Comparison of ENCODE assay signal across 2 cellular contexts in the genomic region with DNA sequence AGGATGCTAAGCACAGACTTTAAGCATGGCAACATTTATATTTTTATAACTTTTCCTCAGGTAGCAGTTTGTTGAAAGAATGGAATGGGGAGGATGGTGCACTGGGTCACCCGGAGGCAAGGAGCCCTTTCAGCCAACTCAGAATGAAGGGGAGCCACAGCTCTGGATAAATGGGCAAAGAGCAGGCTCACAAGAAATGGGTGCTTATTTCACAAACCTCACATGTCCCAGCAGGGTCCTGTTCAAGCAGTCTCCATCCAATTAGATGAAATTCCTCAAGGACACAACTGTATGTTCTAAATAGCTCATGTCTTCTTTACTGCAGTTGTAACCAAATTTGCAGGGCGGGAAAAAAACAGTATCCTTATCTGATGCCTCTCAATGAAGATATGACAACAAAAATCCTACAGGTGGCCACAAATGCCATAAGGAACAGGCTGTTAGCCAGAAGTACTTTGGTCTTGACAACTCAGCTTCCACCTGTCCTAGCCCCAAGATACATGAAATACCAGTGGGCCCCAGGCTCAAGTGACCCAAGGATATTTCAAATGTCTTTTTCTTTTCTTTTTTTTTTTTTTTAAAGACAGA.
TF ChIP-seq lines count a peak whose summit lies in the region.

No MANE protein-coding gene starts in this region.

TF ChIP-seq in K562, 482 proteins besides CTCF, POLR2A, EP300 and RAD21:
- TF ChIP-seq RBM34 (IDR thresholded peaks at IDR 0.05; ENCODE audit: borderline replicate concordance, insufficient read depth, low read length) (0 out of 2 replicates have a peak, but pooled peaks have one; percentile 18), SNIP1 (IDR thresholded peaks at IDR 0.05; ENCODE audit: low read depth) (no peak)
- TF ChIP-seq, protein P1, sequence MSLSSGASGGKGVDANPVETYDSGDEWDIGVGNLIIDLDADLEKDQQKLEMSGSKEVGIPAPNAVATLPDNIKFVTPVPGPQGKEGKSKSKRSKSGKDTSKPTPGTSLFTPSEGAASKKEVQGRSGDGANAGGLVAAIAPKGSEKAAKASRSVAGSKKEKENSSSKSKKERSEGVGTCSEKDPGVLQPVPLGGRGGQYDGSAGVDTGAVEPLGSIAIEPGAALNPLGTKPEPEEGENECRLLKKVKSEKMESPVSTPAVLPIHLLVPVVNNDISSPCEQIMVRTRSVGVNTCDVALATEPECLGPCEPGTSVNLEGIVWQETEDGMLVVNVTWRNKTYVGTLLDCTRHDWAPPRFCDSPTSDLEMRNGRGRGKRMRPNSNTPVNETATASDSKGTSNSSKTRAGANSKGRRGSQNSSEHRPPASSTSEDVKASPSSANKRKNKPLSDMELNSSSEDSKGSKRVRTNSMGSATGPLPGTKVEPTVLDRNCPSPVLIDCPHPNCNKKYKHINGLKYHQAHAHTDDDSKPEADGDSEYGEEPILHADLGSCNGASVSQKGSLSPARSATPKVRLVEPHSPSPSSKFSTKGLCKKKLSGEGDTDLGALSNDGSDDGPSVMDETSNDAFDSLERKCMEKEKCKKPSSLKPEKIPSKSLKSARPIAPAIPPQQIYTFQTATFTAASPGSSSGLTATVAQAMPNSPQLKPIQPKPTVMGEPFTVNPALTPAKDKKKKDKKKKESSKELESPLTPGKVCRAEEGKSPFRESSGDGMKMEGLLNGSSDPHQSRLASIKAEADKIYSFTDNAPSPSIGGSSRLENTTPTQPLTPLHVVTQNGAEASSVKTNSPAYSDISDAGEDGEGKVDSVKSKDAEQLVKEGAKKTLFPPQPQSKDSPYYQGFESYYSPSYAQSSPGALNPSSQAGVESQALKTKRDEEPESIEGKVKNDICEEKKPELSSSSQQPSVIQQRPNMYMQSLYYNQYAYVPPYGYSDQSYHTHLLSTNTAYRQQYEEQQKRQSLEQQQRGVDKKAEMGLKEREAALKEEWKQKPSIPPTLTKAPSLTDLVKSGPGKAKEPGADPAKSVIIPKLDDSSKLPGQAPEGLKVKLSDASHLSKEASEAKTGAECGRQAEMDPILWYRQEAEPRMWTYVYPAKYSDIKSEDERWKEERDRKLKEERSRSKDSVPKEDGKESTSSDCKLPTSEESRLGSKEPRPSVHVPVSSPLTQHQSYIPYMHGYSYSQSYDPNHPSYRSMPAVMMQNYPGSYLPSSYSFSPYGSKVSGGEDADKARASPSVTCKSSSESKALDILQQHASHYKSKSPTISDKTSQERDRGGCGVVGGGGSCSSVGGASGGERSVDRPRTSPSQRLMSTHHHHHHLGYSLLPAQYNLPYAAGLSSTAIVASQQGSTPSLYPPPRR (CRISPR knock-in tag; IDR thresholded peaks at IDR 0.05; ENCODE audit: borderline replicate concordance), result peak; percentile 68; the same call in 1 of the 2 replicates
- TF ChIP-seq, protein P2, sequence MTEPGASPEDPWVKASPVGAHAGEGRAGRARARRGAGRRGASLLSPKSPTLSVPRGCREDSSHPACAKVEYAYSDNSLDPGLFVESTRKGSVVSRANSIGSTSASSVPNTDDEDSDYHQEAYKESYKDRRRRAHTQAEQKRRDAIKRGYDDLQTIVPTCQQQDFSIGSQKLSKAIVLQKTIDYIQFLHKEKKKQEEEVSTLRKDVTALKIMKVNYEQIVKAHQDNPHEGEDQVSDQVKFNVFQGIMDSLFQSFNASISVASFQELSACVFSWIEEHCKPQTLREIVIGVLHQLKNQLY (CRISPR knock-in tag; conservative IDR thresholded peaks at IDR 0.05), result 0 out of 4 replicates have a peak, but pooled peaks of 1 of the 2 experiments have one; percentile 54
- TF ChIP-seq, protein P3, sequence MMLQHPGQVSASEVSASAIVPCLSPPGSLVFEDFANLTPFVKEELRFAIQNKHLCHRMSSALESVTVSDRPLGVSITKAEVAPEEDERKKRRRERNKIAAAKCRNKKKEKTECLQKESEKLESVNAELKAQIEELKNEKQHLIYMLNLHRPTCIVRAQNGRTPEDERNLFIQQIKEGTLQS (IDR thresholded peaks at IDR 0.05), result no peak
- TF ChIP-seq, protein P3 (CRISPR knock-in tag; conservative IDR thresholded peaks at IDR 0.05), result peak; percentile 32; the same call in 1 of the 2 replicates
- TF ChIP-seq, protein P4, sequence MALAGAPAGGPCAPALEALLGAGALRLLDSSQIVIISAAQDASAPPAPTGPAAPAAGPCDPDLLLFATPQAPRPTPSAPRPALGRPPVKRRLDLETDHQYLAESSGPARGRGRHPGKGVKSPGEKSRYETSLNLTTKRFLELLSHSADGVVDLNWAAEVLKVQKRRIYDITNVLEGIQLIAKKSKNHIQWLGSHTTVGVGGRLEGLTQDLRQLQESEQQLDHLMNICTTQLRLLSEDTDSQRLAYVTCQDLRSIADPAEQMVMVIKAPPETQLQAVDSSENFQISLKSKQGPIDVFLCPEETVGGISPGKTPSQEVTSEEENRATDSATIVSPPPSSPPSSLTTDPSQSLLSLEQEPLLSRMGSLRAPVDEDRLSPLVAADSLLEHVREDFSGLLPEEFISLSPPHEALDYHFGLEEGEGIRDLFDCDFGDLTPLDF (CRISPR knock-in tag; IDR thresholded peaks at IDR 0.05), result peak; percentile 64
TF ChIP-seq in K562: peak in this region for 5.

TF ChIP-seq in HepG2, 621 proteins besides CTCF, POLR2A, EP300 and RAD21:
- TF ChIP-seq ZNF367 (CRISPR knock-in tag; IDR thresholded peaks at IDR 0.05; ENCODE audit: borderline replicate concordance) (no peak), ARNTL (CRISPR knock-in tag; IDR thresholded peaks at IDR 0.05) (no peak)
- TF ChIP-seq, protein P5, sequence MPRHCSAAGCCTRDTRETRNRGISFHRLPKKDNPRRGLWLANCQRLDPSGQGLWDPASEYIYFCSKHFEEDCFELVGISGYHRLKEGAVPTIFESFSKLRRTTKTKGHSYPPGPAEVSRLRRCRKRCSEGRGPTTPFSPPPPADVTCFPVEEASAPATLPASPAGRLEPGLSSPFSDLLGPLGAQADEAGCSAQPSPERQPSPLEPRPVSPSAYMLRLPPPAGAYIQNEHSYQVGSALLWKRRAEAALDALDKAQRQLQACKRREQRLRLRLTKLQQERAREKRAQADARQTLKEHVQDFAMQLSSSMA (CRISPR knock-in tag; IDR thresholded peaks at IDR 0.05), result no peak
TF ChIP-seq in HepG2: peak in this region for 0.
